8 cellular contexts compared by ENCODE assay signal in the genomic region with DNA sequence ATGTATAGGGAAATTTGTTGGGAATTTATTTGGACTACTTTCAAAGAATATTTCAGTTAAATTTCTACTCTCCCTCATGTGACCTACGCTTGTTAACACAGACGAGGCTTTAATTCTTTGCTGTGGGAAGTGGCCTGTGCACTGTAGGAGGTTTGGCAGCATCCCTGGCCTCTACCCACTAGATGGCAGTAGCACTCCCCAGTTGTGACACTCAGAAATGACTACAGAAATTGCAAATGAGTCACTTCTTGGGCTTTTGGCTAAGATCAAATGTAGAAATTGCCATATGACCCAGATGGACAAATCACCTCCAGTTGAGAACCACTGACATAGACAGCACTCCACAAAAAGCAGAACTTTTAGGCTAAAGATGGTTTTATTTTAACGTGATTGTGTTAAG. TPM values are rescaled to one million over a fixed set of nuclear protein-coding genes. Genes with fewer than 3 reads are reported as not detected.
A peak's percentile ranks its signal among the peaks of the same experiment; 100 is the strongest.
DNase-seq lines count a peak whose midpoint lies in the region; ATAC-seq and TF ChIP-seq lines count a peak whose summit lies in the region.

No MANE protein-coding gene starts in this region.

- CTCF ChIA-PET in activated naive CD4-positive, alpha-beta T cell treated with anti-CD3 and anti-CD28 coated beads, Interleukin-2, amount 10 ng/mL, durations not matched to agents 7 days and 5 days (lab: Charles Lee), result interaction anchor here (0.8 to 1.2 kb wide), 3 partner anchors 15 to 94 kb away, joined by 3 to 5 read pairs (median 3); no protein-coding TSS in a partner anchor

- no peaks in the 10 kb centered on the region for H3K4me1 ChIP-seq in CD4-positive, CD25-positive, alpha-beta regulatory T cell (ENCODE audit: control insufficient read depth, insufficient read depth, low read length, poor library complexity, severe bottlenecking)
- H3K4me1 ChIP-seq in SJCRH30, result peaks cover 4% of the 10 kb centered on the region

- no peaks in the 10 kb centered on the region for H3K36me3 Mint-ChIP-seq in CD4-positive, CD25-positive, alpha-beta regulatory T cell
- no peaks in the 10 kb centered on the region for H3K36me3 Mint-ChIP-seq in activated naive CD4-positive, alpha-beta T cell treated with anti-CD3 and anti-CD28 coated beads, Interleukin-2, amount 10 ng/mL, durations not matched to agents 7 days and 5 days
- no peaks in the 10 kb centered on the region for H3K36me3 Mint-ChIP-seq in progenitor cell of endocrine pancreas (ENCODE audit: insufficient read depth)

- no peaks in the 10 kb centered on the region for H3K4me1 Mint-ChIP-seq in CD4-positive, CD25-positive, alpha-beta regulatory T cell
- H3K4me1 Mint-ChIP-seq in activated naive CD4-positive, alpha-beta T cell treated with anti-CD3 and anti-CD28 coated beads, Interleukin-2, amount 10 ng/mL, durations not matched to agents 7 days and 5 days, result no peaks in the 10 kb centered on the region
- H3K4me1 Mint-ChIP-seq in progenitor cell of endocrine pancreas (ENCODE audit: low read depth), result peaks cover 3% of the 10 kb centered on the region

- H3K27me3 Mint-ChIP-seq in CD4-positive, CD25-positive, alpha-beta regulatory T cell, result peaks cover 5% of the 10 kb centered on the region
- no peaks in the 10 kb centered on the region for H3K27me3 Mint-ChIP-seq in activated naive CD4-positive, alpha-beta T cell treated with anti-CD3 and anti-CD28 coated beads, Interleukin-2, amount 10 ng/mL, durations not matched to agents 7 days and 5 days
- no peaks in the 10 kb centered on the region for H3K27me3 Mint-ChIP-seq in progenitor cell of endocrine pancreas

- no peak overlapping the region for H3K27ac ChIP-seq in CD4-positive, CD25-positive, alpha-beta regulatory T cell (ENCODE audit: insufficient read depth, low read length, poor library complexity, severe bottlenecking)
- no peak overlapping the region for H3K27ac ChIP-seq in SJCRH30

- TF ChIP-seq CTCF in progenitor cell of endocrine pancreas (IDR thresholded peaks at IDR 0.05; ENCODE audit: unreplicated experiment), result peak; percentile 91

- no peaks in the 10 kb centered on the region for H3K9me3 ChIP-seq in CD4-positive, CD25-positive, alpha-beta regulatory T cell (ENCODE audit: control insufficient read depth in 2 of 2, low read length in 2 of 2)
- H3K9me3 ChIP-seq in SJCRH30 (replicated peaks), result no peaks in the 10 kb centered on the region

- no peaks in the 10 kb centered on the region for H3K36me3 ChIP-seq in CD4-positive, CD25-positive, alpha-beta regulatory T cell (ENCODE audit: control insufficient read depth, insufficient read depth, low read length)
- no peaks in the 10 kb centered on the region for H3K36me3 ChIP-seq in SJCRH30

- no peak overlapping the region for H3K27ac Mint-ChIP-seq in CD4-positive, CD25-positive, alpha-beta regulatory T cell
- H3K27ac Mint-ChIP-seq in activated naive CD4-positive, alpha-beta T cell treated with anti-CD3 and anti-CD28 coated beads, Interleukin-2, amount 10 ng/mL, durations not matched to agents 7 days and 5 days, result no peak overlapping the region
- H3K27ac Mint-ChIP-seq in progenitor cell of endocrine pancreas, result no peak overlapping the region

- no peak overlapping the region for H3K4me3 ChIP-seq in CD4-positive, CD25-positive, alpha-beta regulatory T cell (ENCODE audit: low read depth, low read length)
- no peak overlapping the region for H3K4me3 ChIP-seq in SJCRH30

- no peaks in the 10 kb centered on the region for H3K9me3 Mint-ChIP-seq in CD4-positive, CD25-positive, alpha-beta regulatory T cell
- H3K9me3 Mint-ChIP-seq in activated naive CD4-positive, alpha-beta T cell treated with anti-CD3 and anti-CD28 coated beads, Interleukin-2, amount 10 ng/mL, durations not matched to agents 7 days and 5 days, result no peaks in the 10 kb centered on the region
- H3K9me3 Mint-ChIP-seq in progenitor cell of endocrine pancreas (ENCODE audit: low read depth), result no peaks in the 10 kb centered on the region

- ATAC-seq in CD4-positive, CD25-positive, alpha-beta regulatory T cell (ENCODE audit: low read depth in 2 of 2), result peak in 1 of 2 donors; percentile 60
- ATAC-seq in GM19395 (IDR thresholded peaks at IDR 0.05; ENCODE audit: unreplicated experiment) (peak; percentile 82), HG03108 (IDR thresholded peaks at IDR 0.05; ENCODE audit: unreplicated experiment) (no peak)

- no peaks in the 10 kb centered on the region for H3K27me3 ChIP-seq in CD4-positive, CD25-positive, alpha-beta regulatory T cell (ENCODE audit: control insufficient read depth, insufficient read depth, low read length)
- H3K27me3 ChIP-seq in SJCRH30, result no peaks in the 10 kb centered on the region

- H3K4me3 Mint-ChIP-seq in CD4-positive, CD25-positive, alpha-beta regulatory T cell, result no peak overlapping the region
- H3K4me3 Mint-ChIP-seq in activated naive CD4-positive, alpha-beta T cell treated with anti-CD3 and anti-CD28 coated beads, Interleukin-2, amount 10 ng/mL, durations not matched to agents 7 days and 5 days, result no peak overlapping the region
- H3K4me3 Mint-ChIP-seq in progenitor cell of endocrine pancreas (ENCODE audit: low read depth), result no peak overlapping the region

- peak; percentile 16 to 70 (median 40) for DNase-seq in CD4-positive, CD25-positive, alpha-beta regulatory T cell
- DNase-seq in HUDEP-2 (lab: John Stamatoyannopoulos, UW; ENCODE audit: unreplicated experiment in 76 of 76), result peak in 64 of 76 experiments; percentile 1 to 65 (median 34)
- DNase-seq in SJCRH30, result peak; percentile 54 to 83
- DNase-seq in activated naive CD4-positive, alpha-beta T cell treated with anti-CD3 and anti-CD28 coated beads, Interleukin-2, amount 10 ng/mL, durations not matched to agents 7 days and 5 days, result peak; percentile 67
- DNase-seq in glomerular visceral epithelial cell (ENCODE audit: extremely low spot score), result peak; percentile 47
- peak; percentile 54 for DNase-seq in progenitor cell of endocrine pancreas (ENCODE audit: low spot score, unreplicated experiment)

RNA-seq across cellular contexts. Expression of a gene that starts 22.1 kb away (rescaled TPM):
- total RNA-seq in CD4-positive, CD25-positive, alpha-beta regulatory T cell, result not detected
- under 1 TPM in 1 of 4 donors, not detected in 3; 0.14 TPM for polyA plus RNA-seq in CD4-positive, CD25-positive, alpha-beta regulatory T cell
- total RNA-seq in SJCRH30 (2014; rRNA removed; shearing (Covaris generic)), result 4.6 and 4.9 TPM in 2 replicates
- total RNA-seq in progenitor cell of endocrine pancreas, result 14.9 and 17.0 TPM in 2 replicates

RNA-seq across cellular contexts. Expression of a gene that starts 29.6 kb away (rescaled TPM):
- not detected for total RNA-seq in CD4-positive, CD25-positive, alpha-beta regulatory T cell
- not detected for polyA plus RNA-seq in CD4-positive, CD25-positive, alpha-beta regulatory T cell
- total RNA-seq in SJCRH30 (2014; rRNA removed; shearing (Covaris generic)), result 0.05 and 0.08 TPM in 2 replicates
- total RNA-seq in progenitor cell of endocrine pancreas, result not detected in 2 replicates
